8 cellular contexts compared by ENCODE assay signal in the genomic region with DNA sequence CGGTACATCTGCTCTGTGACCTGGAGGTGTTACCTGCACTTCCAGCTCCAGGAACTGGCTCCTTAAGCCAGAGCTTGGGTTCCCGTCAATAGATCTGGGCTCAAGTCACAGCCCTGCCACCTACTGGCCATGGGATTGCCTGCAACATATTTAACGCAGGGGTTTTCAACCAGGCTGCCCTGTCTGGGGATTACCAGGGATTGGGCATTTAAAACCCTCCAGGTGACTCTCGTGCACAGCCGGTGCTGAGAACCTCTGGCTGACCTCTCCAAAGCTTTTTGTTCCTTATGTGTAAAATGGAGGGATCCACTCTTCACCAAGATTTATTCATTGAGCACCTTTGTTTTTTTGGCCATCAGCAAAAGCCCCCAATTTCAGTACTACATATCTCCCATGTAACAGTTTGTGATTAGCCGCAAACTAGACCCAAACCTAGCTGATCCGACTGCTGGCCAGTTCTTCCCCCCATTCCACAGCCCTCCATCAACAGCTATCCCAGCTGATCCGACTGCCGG.
DNase-seq lines count a peak whose midpoint lies in the region; ATAC-seq, FAIRE-seq and TF ChIP-seq lines count a peak whose summit lies in the region.

No MANE protein-coding gene starts in this region.

- no peak for TF ChIP-seq EP300 in HepG2 (IDR thresholded peaks at IDR 0.05; ENCODE audit: low read depth in 2 of 2, low read length in 2 of 2)
- TF ChIP-seq EP300 in HepG2 (CRISPR knock-in tag; IDR thresholded peaks at IDR 0.05; ENCODE audit: borderline replicate concordance) = no peak

- peak; percentile 82 for FAIRE-seq in HepG2 (lab: Jason Lieb, UNC)

- H3K9ac ChIP-seq in HepG2 (ENCODE audit: insufficient read depth, low read depth, low read length) = no peak overlapping the region

- H2AFZ ChIP-seq in HepG2 (ENCODE audit: low read length) = no peak overlapping the region

- WGBS in HepG2 (ENCODE audit: low lambda C conversion rate) = 24% methylated on average over 9 of the region's 9 CpGs

- peaks cover 0 to 3% of the 10 kb centered on the region in 2 experiments; a peak in 2 of 5 replicates for H3K27me3 ChIP-seq in HepG2 (ENCODE audit: control insufficient read depth in 1 of 2, insufficient read depth in 2 of 2, low read length in 2 of 2)

- intact Hi-C loops in HepG2 (cut with micrococcal nuclease; ENCODE audit: unreplicated experiment) = loop anchor here (2.0 to 10.0 kb wide), 4 partner anchors 79 to 206 kb away; partner anchors contain the start of gene STK24

- CTCF ChIA-PET in HepG2 (lab: Yijun Ruan, JAX; ENCODE audit: low intra/inter-chr PET ratio, low total read pairs) = interaction anchor here (1.7 kb wide), 1 partner anchor 208 kb away, joined by 12 read pairs; no protein-coding TSS in a partner anchor

- no peaks in the 10 kb centered on the region for H4K20me1 ChIP-seq in HepG2 (ENCODE audit: insufficient read depth, low read length)

- peaks cover 49% of the 10 kb centered on the region for H3K4me1 ChIP-seq in HepG2 (ENCODE audit: insufficient read depth, low read length)

- peak; percentile 59 to 66 for DNase-seq in AML-193 (lab: John Stamatoyannopoulos, UW)
- DNase-seq in NCI-H2227 (lab: John Stamatoyannopoulos, UW; ENCODE audit: unreplicated experiment) = peak; percentile 79
- DNase-seq in activated CD4-positive, alpha-beta T cell treated with anti-CD3 and anti-CD28 coated beads for 4 hours = peak; percentile 71 to 79
- peak; percentile 86 for DNase-seq in choroid plexus epithelial cell (ENCODE audit: low read depth)
- peak; percentile 63 for DNase-seq in HepG2 (ENCODE audit: low spot score)
- peak; percentile 60 to 62 for DNase-seq in stimulated activated CD4-positive, alpha-beta T cell treated with anti-CD3 and anti-CD28 coated beads, Interleukin-4, amount 100 ng/mL, for 48 hours (ENCODE audit: low read depth in 2 of 2)

- no peak overlapping the region for H3K4me3 ChIP-seq in choroid plexus epithelial cell (ENCODE audit: low read depth, low read length)
- H3K4me3 ChIP-seq in HepG2 (replicated peaks in 1 of 3; ENCODE audit: insufficient read depth in 1 of 3, low read depth in 2 of 3, low read length in 3 of 3) = no peak overlapping the region

- H3K9me3 ChIP-seq in HepG2 (ENCODE audit: low read length) = no peaks in the 10 kb centered on the region

- peak; percentile 82 for TF ChIP-seq RAD21 in HepG2 (CRISPR knock-in tag; IDR thresholded peaks at IDR 0.05)

- ATAC-seq in GM18873 (IDR thresholded peaks at IDR 0.05; ENCODE audit: low FRiP score, unreplicated experiment) (peak; percentile 94), HG03135 (IDR thresholded peaks at IDR 0.05; ENCODE audit: unreplicated experiment) (peak; percentile 96), HepG2 (peak; percentile 93)

- no peak overlapping the region for H3K27ac ChIP-seq in HepG2 (ENCODE audit: extremely low read length, insufficient read depth, low read length)

- POLR2A ChIA-PET in HepG2 (lab: Yijun Ruan, JAX) = interaction anchor here (0.6 to 0.7 kb wide), 3 partner anchors 76 to 208 kb away, joined by 3 to 5 read pairs (median 5); no protein-coding TSS in a partner anchor

- TF ChIP-seq CTCF in choroid plexus epithelial cell (conservative IDR thresholded peaks at IDR 0.05; ENCODE audit: low read depth, low read length) (peak; percentile 97), HepG2 (CRISPR knock-in tag; IDR thresholded peaks at IDR 0.05) (peak; percentile 91)

- peak overlapping the region; percentile 40; the same call in 1 of the 2 replicates for H3K4me2 ChIP-seq in HepG2 (ENCODE audit: low read depth, low read length)

- no peak for TF ChIP-seq POLR2A in HepG2 (IDR thresholded peaks at IDR 0.05; ENCODE audit: insufficient read depth in 1 of 2, low read depth in 2 of 2, low read length in 2 of 2)

- no TSS peak for BruUV-seq in HepG2 (replicated peaks; lab: Mats Ljungman, UMichigan)

- no peaks in the 10 kb centered on the region for H3K36me3 ChIP-seq in HepG2 (replicated peaks in 1 of 2; ENCODE audit: control insufficient read depth in 1 of 2, insufficient read depth in 2 of 2, low read length in 2 of 2)

- in situ Hi-C loops in HepG2 (cut with HindIII; ENCODE audit: extremely low pct_ligation_motif_present, low pct_unique_long_range_greater_than_20kb) = loop anchor here (5.0 to 25.0 kb wide), 3 partner anchors 171 to 791 kb away; no protein-coding TSS in a partner anchor

- no peaks in the 10 kb centered on the region for H3K79me2 ChIP-seq in HepG2 (ENCODE audit: insufficient read depth, low read length)

TF ChIP-seq in HepG2, 621 proteins besides CTCF, POLR2A, EP300 and RAD21 (continues in another document):
- TF ChIP-seq ZBTB33 (CRISPR knock-in tag; IDR thresholded peaks at IDR 0.05) (0 out of 2 replicates have a peak, but pooled peaks have one; percentile 12), TRIM24 (CRISPR knock-in tag; IDR thresholded peaks at IDR 0.05) (no peak), CENPBD1 (CRISPR knock-in tag; IDR thresholded peaks at IDR 0.05; ENCODE audit: borderline replicate concordance, low read depth) (no peak), TCF12 (IDR thresholded peaks at IDR 0.05) (no peak), TCF12 (CRISPR knock-in tag; IDR thresholded peaks at IDR 0.05) (no peak), STAG1 (CRISPR knock-in tag; IDR thresholded peaks at IDR 0.05) (peak; percentile 92), PITX1 (CRISPR knock-in tag; IDR thresholded peaks at IDR 0.05) (peak; percentile 42; the same call in 1 of the 2 replicates)
- TF ChIP-seq, protein P1, sequence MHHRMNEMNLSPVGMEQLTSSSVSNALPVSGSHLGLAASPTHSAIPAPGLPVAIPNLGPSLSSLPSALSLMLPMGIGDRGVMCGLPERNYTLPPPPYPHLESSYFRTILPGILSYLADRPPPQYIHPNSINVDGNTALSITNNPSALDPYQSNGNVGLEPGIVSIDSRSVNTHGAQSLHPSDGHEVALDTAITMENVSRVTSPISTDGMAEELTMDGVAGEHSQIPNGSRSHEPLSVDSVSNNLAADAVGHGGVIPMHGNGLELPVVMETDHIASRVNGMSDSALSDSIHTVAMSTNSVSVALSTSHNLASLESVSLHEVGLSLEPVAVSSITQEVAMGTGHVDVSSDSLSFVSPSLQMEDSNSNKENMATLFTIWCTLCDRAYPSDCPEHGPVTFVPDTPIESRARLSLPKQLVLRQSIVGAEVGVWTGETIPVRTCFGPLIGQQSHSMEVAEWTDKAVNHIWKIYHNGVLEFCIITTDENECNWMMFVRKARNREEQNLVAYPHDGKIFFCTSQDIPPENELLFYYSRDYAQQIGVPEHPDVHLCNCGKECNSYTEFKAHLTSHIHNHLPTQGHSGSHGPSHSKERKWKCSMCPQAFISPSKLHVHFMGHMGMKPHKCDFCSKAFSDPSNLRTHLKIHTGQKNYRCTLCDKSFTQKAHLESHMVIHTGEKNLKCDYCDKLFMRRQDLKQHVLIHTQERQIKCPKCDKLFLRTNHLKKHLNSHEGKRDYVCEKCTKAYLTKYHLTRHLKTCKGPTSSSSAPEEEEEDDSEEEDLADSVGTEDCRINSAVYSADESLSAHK (CRISPR knock-in tag; IDR thresholded peaks at IDR 0.05; ENCODE audit: borderline replicate concordance) = no peak
- TF ChIP-seq, protein P2, sequence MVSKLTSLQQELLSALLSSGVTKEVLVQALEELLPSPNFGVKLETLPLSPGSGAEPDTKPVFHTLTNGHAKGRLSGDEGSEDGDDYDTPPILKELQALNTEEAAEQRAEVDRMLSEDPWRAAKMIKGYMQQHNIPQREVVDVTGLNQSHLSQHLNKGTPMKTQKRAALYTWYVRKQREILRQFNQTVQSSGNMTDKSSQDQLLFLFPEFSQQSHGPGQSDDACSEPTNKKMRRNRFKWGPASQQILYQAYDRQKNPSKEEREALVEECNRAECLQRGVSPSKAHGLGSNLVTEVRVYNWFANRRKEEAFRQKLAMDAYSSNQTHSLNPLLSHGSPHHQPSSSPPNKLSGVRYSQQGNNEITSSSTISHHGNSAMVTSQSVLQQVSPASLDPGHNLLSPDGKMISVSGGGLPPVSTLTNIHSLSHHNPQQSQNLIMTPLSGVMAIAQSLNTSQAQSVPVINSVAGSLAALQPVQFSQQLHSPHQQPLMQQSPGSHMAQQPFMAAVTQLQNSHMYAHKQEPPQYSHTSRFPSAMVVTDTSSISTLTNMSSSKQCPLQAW (CRISPR knock-in tag; IDR thresholded peaks at IDR 0.05) = 0 out of 2 replicates have a peak, but pooled peaks have one; percentile 33
- TF ChIP-seq, protein P3, sequence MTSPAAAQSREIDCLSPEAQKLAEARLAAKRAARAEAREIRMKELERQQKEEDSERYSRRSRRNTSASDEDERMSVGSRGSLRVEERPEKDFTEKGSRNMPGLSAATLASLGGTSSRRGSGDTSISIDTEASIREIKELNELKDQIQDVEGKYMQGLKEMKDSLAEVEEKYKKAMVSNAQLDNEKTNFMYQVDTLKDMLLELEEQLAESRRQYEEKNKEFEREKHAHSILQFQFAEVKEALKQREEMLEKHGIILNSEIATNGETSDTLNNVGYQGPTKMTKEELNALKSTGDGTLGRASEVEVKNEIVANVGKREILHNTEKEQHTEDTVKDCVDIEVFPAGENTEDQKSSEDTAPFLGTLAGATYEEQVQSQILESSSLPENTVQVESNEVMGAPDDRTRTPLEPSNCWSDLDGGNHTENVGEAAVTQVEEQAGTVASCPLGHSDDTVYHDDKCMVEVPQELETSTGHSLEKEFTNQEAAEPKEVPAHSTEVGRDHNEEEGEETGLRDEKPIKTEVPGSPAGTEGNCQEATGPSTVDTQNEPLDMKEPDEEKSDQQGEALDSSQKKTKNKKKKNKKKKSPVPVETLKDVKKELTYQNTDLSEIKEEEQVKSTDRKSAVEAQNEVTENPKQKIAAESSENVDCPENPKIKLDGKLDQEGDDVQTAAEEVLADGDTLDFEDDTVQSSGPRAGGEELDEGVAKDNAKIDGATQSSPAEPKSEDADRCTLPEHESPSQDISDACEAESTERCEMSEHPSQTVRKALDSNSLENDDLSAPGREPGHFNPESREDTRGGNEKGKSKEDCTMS (CRISPR knock-in tag; conservative IDR thresholded peaks at IDR 0.05) = no peak
